ENCODE assay signal across 21 cellular contexts in the genomic region with DNA sequence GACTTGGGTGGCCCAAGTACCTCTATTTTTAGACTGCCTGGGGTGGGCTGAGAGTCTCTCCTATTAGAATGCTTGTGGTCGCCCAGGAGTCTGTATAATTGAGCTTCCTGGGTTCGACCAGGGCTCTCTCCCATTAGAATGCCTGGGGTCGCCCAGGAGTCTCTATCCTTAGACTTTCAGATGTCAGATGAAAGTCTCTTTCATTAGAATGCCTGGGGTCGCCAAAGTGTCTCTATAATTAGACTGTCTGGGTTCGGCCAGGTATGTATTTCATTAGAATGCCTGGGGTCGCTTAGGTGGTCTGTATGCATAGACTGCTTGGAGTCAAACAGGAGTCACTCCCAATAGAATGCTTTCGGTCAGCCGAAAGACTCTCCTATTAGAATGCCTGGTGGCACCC.
DNase-seq lines count a peak whose midpoint lies in the region; TF ChIP-seq lines count a peak whose summit lies in the region.
"Had no signal": no experiment of that assay in that cellular context is flagged by ENCODE, and none has a peak within 500 bp of the region (broad histone marks: within the 10 kb centered on the region; RNA-seq: fewer than 3 reads in every experiment).

No MANE protein-coding gene starts in this region.

- peaks cover 36% of the 10 kb centered on the region for H3K4me1 ChIP-seq in SJSA1 (replicated peaks)

- peaks cover 24% of the 10 kb centered on the region for H3K9me3 Mint-ChIP-seq in osteocyte (ENCODE audit: unreplicated experiment)

- no peaks in the 10 kb centered on the region for H3K27me3 Mint-ChIP-seq in osteocyte (ENCODE audit: unreplicated experiment)
- H3K27me3 Mint-ChIP-seq: CD4-positive, alpha-beta T cell had no signal

- TF ChIP-seq CTCF in osteocyte (IDR thresholded peaks at IDR 0.05) = no peak

- peak overlapping the region; percentile 85; the same call in 1 of the 2 replicates for H3K27ac ChIP-seq in SJSA1
- H3K27ac ChIP-seq: RWPE1 had no signal

- no peaks in the 10 kb centered on the region for H3K4me1 Mint-ChIP-seq in osteocyte (ENCODE audit: unreplicated experiment)
- H3K4me1 Mint-ChIP-seq: GM23338 had no signal

- peak; percentile 56 to 60 for DNase-seq in SJSA1 (ENCODE audit: low read depth in 1 of 2, low spot score in 2 of 2)
- peak; percentile 5 for DNase-seq in ecto neural progenitor cell (ENCODE audit: low spot score)
- peak; percentile 51 for DNase-seq in osteocyte (ENCODE audit: extremely low spot score, unreplicated experiment)
- peak; percentile 17 for DNase-seq in ureter (ENCODE audit: low spot score)
- DNase-seq in DMS53 (lab: John Stamatoyannopoulos, UW) = no peak
- DNase-seq in stimulated activated CD4-positive, alpha-beta T cell treated with anti-CD3 and anti-CD28 coated beads, Interleukin-2, amount 100 ng/mL, for 48 hours = no peak
- no peak for DNase-seq in H4 (ENCODE audit: low spot score)
- DNase-seq: CD4-positive, alpha-beta T cell; COR-L47; DMS79 treated with DMSO at 0.1 percent for 48 hours; KG1; NCI-H1092; NCI-H1436 treated with DMSO at 0.1 percent for 48 hours; NCI-H2029 treated with DMSO at 0.1 percent for 48 hours; NCI-H226; NCI-H524; NCI-H774; NK-92 treated with Interleukin-12 subunit alpha and Interleukin-12 subunit beta, amount 100 ng/mL, for 24 hours had no signal

- H3K9me3 ChIP-seq in SJSA1 (replicated peaks) = peaks cover 9% of the 10 kb centered on the region; the same call in 1 of the 2 replicates

- H3K4me3 Mint-ChIP-seq in osteocyte (ENCODE audit: unreplicated experiment) = no peak overlapping the region
- H3K4me3 Mint-ChIP-seq: CD4-positive, alpha-beta T cell; GM23338 had no signal

- no peak overlapping the region for H3K27ac Mint-ChIP-seq in osteocyte (ENCODE audit: unreplicated experiment)
- H3K27ac Mint-ChIP-seq: CD4-positive, alpha-beta T cell; GM23338 had no signal

- H3K27me3 ChIP-seq in SJSA1 (replicated peaks) = no peaks in the 10 kb centered on the region

- no peaks in the 10 kb centered on the region for H3K36me3 ChIP-seq in SJSA1

- H3K36me3 Mint-ChIP-seq in osteocyte (ENCODE audit: unreplicated experiment) = peaks cover 78% of the 10 kb centered on the region

- no peak overlapping the region for H3K4me3 ChIP-seq in SJSA1
- H3K4me3 ChIP-seq: GM12878, GM23338 had no signal

Comparison
In these comparisons a context has a peak if more than half of its experiments do, and no peak if none do; other contexts are left out.
1. DNase-seq: peak in SJSA1 (2 of 2), ecto neural progenitor cell (single experiment), osteocyte (single experiment) and ureter (single experiment); none in DMS53 (single experiment), stimulated activated CD4-positive, alpha-beta T cell treated with anti-CD3 and anti-CD28 coated beads, Interleukin-2, amount 100 ng/mL, for 48 hours (0 of 2) and H4 (single experiment).